10 cellular contexts compared by ENCODE assay signal in the genomic region with DNA sequence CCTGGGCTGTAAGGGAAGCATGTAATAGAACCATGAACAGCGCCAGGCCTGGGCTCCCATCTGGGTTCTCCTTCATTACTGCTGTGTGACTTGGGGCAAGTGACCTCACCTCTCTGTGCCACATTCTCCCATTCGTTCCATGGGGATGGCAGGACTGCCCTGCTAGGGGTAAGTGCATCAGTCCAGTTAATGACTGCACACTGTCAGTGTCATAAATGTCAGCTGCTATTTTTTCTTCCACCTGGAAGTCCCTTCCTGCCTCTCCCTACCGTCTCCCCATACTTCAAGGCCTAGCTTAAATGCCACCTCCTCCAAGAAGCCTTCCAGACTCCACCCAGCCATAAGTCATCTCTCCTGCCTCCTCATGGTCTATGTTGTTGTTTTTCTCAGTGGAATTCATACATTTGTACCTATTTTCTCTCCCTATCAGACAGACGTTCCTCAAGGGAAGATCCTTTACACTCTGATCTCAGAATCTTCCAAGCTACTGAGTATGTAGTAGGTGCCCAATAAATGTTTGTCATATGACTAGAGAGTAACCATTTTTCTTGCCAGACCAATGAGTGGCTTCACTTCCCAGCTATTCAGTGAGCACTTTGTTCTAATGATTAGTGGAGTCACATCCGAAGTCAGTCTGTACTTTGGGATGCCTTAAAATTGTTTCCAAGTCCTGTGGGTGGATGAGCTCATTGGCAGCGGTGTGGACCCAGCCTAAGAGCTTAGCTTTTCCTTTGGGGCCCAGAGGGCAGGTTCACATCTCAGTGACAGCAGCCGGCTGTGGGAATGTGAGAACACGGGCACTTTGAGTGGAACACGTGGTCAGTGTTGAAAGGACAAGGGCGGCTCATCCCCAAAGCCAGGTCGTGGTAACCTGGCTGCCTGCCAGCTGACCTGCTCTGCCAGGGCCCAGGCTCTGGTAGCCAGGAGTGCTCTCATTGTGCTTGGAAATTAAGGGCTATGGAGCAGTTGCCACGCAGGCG.
DNase-seq lines count a peak whose midpoint lies in the region; ATAC-seq and TF ChIP-seq lines count a peak whose summit lies in the region.
"Had no signal": no experiment of that assay in that cellular context is flagged by ENCODE, and none has a peak within 500 bp of the region (broad histone marks: within the 10 kb centered on the region; RNA-seq: fewer than 3 reads in every experiment).

No MANE protein-coding gene starts in this region.

- CTCF ChIA-PET in activated CD8-positive, alpha-beta memory T cell treated with anti-CD3 and anti-CD28 coated beads, Interleukin-2, amount 10 ng/mL, durations not matched to agents 7 days and 5 days (lab: Charles Lee): interaction anchor here (0.9 to 1.5 kb wide), 4 partner anchors 15 to 151 kb away, joined by 3 to 4 read pairs (median 4); no protein-coding TSS in a partner anchor

- no peaks in the 10 kb centered on the region for H3K36me3 Mint-ChIP-seq in progenitor cell of endocrine pancreas (ENCODE audit: insufficient read depth)
- H3K36me3 Mint-ChIP-seq in activated CD8-positive, alpha-beta memory T cell treated with anti-CD3 and anti-CD28 coated beads, Interleukin-2, amount 10 ng/mL, durations not matched to agents 7 days and 5 days: no peaks in the 10 kb centered on the region
- H3K36me3 Mint-ChIP-seq: activated CD4-positive, alpha-beta memory T cell treated with anti-CD3 and anti-CD28 coated beads for 36 hours had no signal

- TF ChIP-seq CTCF in fibroblast of the aortic adventitia (IDR thresholded peaks at IDR 0.05; ENCODE audit: insufficient read depth, low read length) (no peak), progenitor cell of endocrine pancreas (IDR thresholded peaks at IDR 0.05; ENCODE audit: unreplicated experiment) (no peak)

- no peak for ATAC-seq in activated CD8-positive, alpha-beta memory T cell treated with anti-CD3 and anti-CD28 coated beads, Interleukin-2, amount 10 ng/mL, durations not matched to agents 7 days and 5 days

- no peak overlapping the region for H3K4me3 ChIP-seq in fibroblast of the aortic adventitia (ENCODE audit: low read depth, low read length)

- DNase-seq in ELR (ENCODE audit: low read depth) (peak; percentile 20), NCI-H774 (lab: John Stamatoyannopoulos, UW) (peak; percentile 27), fibroblast of the aortic adventitia (ENCODE audit: low read depth) (peak; percentile 78), progenitor cell of endocrine pancreas (ENCODE audit: low spot score, unreplicated experiment) (no peak), NCI-H2227 treated with DMSO at 0.1 percent for 48 hours (lab: John Stamatoyannopoulos, UW) (no peak), cortex of kidney (lab: John Stamatoyannopoulos, UW) (no peak)
- DNase-seq in activated CD4-positive, alpha-beta T cell treated with anti-CD3 and anti-CD28 coated beads, Interleukin-2, amount 50 U/mL, for 1 hour: no peak
- no peak for DNase-seq in activated CD8-positive, alpha-beta memory T cell treated with anti-CD3 and anti-CD28 coated beads, Interleukin-2, amount 10 ng/mL, durations not matched to agents 7 days and 5 days
- DNase-seq: activated CD4-positive, alpha-beta memory T cell treated with anti-CD3 and anti-CD28 coated beads for 36 hours; OCI-M1 had no signal

- H3K27ac Mint-ChIP-seq in progenitor cell of endocrine pancreas: peak overlapping the region; percentile 63
- H3K27ac Mint-ChIP-seq in activated CD8-positive, alpha-beta memory T cell treated with anti-CD3 and anti-CD28 coated beads, Interleukin-2, amount 10 ng/mL, durations not matched to agents 7 days and 5 days: no peak overlapping the region
- H3K27ac Mint-ChIP-seq: activated CD4-positive, alpha-beta memory T cell treated with anti-CD3 and anti-CD28 coated beads for 36 hours had no signal

- H3K27me3 Mint-ChIP-seq in progenitor cell of endocrine pancreas: peaks cover 15% of the 10 kb centered on the region
- peaks cover 41% of the 10 kb centered on the region for H3K27me3 Mint-ChIP-seq in activated CD8-positive, alpha-beta memory T cell treated with anti-CD3 and anti-CD28 coated beads, Interleukin-2, amount 10 ng/mL, durations not matched to agents 7 days and 5 days

- H3K4me3 Mint-ChIP-seq in progenitor cell of endocrine pancreas (ENCODE audit: low read depth): no peak overlapping the region
- H3K4me3 Mint-ChIP-seq in activated CD8-positive, alpha-beta memory T cell treated with anti-CD3 and anti-CD28 coated beads, Interleukin-2, amount 10 ng/mL, durations not matched to agents 7 days and 5 days: no peak overlapping the region
- H3K4me3 Mint-ChIP-seq: activated CD4-positive, alpha-beta memory T cell treated with anti-CD3 and anti-CD28 coated beads for 36 hours had no signal

- peaks cover 24% of the 10 kb centered on the region for H3K4me1 Mint-ChIP-seq in progenitor cell of endocrine pancreas (ENCODE audit: low read depth)
- no peaks in the 10 kb centered on the region for H3K4me1 Mint-ChIP-seq in activated CD8-positive, alpha-beta memory T cell treated with anti-CD3 and anti-CD28 coated beads, Interleukin-2, amount 10 ng/mL, durations not matched to agents 7 days and 5 days

- no peaks in the 10 kb centered on the region for H3K9me3 Mint-ChIP-seq in progenitor cell of endocrine pancreas (ENCODE audit: low read depth)
- H3K9me3 Mint-ChIP-seq in activated CD8-positive, alpha-beta memory T cell treated with anti-CD3 and anti-CD28 coated beads, Interleukin-2, amount 10 ng/mL, durations not matched to agents 7 days and 5 days (ENCODE audit: low read depth): no peaks in the 10 kb centered on the region
- H3K9me3 Mint-ChIP-seq: activated CD4-positive, alpha-beta memory T cell treated with anti-CD3 and anti-CD28 coated beads for 36 hours had no signal

Comparison
In these comparisons a context has a peak if more than half of its experiments do, and no peak if none do; other contexts are left out.
1. DNase-seq: peak in ELR (single experiment), NCI-H774 (single experiment) and fibroblast of the aortic adventitia (single experiment); none in progenitor cell of endocrine pancreas (single experiment), NCI-H2227 treated with DMSO at 0.1 percent for 48 hours (single experiment), activated CD4-positive, alpha-beta T cell treated with anti-CD3 and anti-CD28 coated beads, Interleukin-2, amount 50 U/mL, for 1 hour (single experiment), activated CD8-positive, alpha-beta memory T cell treated with anti-CD3 and anti-CD28 coated beads, Interleukin-2, amount 10 ng/mL, durations not matched to agents 7 days and 5 days (single experiment) and cortex of kidney (single experiment).